ENCODE assay signal across 27 cellular contexts in genomic region chr5:111963555-111963954, GRCh38.
"Had no signal": no experiment of that assay in that cellular context is flagged by ENCODE, and none has a peak within 500 bp of the region (broad histone marks: within the 10 kb centered on the region; RNA-seq: fewer than 3 reads in every experiment).

No MANE protein-coding gene starts in this region.

- DNase-seq: immature natural killer cell; left colon; lower lobe of right lung; mammary epithelial cell; mesenchymal stem cell; naive thymus-derived CD8-positive, alpha-beta T cell; nucleus accumbens; retina; stimulated activated CD4-positive, alpha-beta T cell treated with anti-CD3 and anti-CD28 coated beads, Interleukin-12 subunit alpha, Interleukin-12 subunit beta, amount 100 ng/mL, for 4 hours; stimulated activated CD4-positive, alpha-beta T cell treated with anti-CD3 and anti-CD28 coated beads, Interleukin-15, amount 100 ng/mL, for 24 hours; stimulated activated CD4-positive, alpha-beta T cell treated with anti-CD3 and anti-CD28 coated beads, Interleukin-2, amount 100 ng/mL, for 24 hours; stimulated activated CD4-positive, alpha-beta T cell treated with anti-CD3 and anti-CD28 coated beads, Interleukin-4, amount 100 ng/mL, for 1 hour; stimulated activated naive CD4-positive, alpha-beta T cell; tibial artery; trophoblast cell; upper lobe of right lung had no signal

- FAIRE-seq: islet of Langerhans, kidney, pancreas, urothelium cell line had no signal

- H3K36me3 ChIP-seq: left lung, lower lobe of right lung, pancreas, prostate gland, suprapubic skin, thoracic aorta, tibial artery, upper lobe of right lung had no signal

- H3K9me3 ChIP-seq: left lung, lower lobe of right lung, pancreas, prostate gland, suprapubic skin, thoracic aorta, tibial artery, upper lobe of right lung had no signal

- H3K27ac ChIP-seq: left lung, lower lobe of right lung, pancreas, prostate gland, skin epidermis, suprapubic skin, thoracic aorta, tibial artery, upper lobe of right lung had no signal

- ATAC-seq: left colon; left lung; lower lobe of right lung; naive thymus-derived CD8-positive, alpha-beta T cell; pancreas; right cardiac atrium; sciatic nerve; upper lobe of right lung had no signal

- H3K27me3 ChIP-seq: left lung, pancreas, suprapubic skin, tibial artery, upper lobe of right lung had no signal

- H3K4me3 ChIP-seq: left lung, lower lobe of right lung, pancreas, prostate gland, skin epidermis, suprapubic skin, thoracic aorta, tibial artery, upper lobe of right lung had no signal

- H3K4me1 ChIP-seq: left lung, lower lobe of right lung, pancreas, prostate gland, upper lobe of right lung had no signal
